ENCODE assay signal across 15 cellular contexts in the genomic region with DNA sequence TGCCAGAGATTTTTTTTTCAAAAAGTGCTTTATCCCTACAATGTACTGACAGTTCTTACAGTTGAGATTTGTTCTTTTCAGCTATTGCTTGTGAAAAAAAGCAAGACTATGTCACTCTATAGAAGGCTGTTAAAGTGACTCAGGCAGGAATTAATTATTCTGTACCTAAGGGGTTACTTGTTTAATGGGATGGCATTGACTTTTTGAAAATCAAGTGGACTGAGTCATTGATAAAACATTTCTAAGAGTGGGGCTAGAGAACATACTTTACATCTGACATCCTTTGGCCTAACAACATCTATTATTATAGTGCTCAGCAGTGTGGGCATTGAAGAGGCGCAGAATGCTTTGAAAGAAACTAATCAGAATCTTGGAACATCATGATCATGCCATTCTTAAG.
DNase-seq lines count a peak whose midpoint lies in the region; ATAC-seq, FAIRE-seq and TF ChIP-seq lines count a peak whose summit lies in the region.
"Had no signal": no experiment of that assay in that cellular context is flagged by ENCODE, and none has a peak within 500 bp of the region (broad histone marks: within the 10 kb centered on the region; RNA-seq: fewer than 3 reads in every experiment).

No MANE protein-coding gene starts in this region.

- no peak for ATAC-seq in GM21367 (IDR thresholded peaks at IDR 0.05; ENCODE audit: unreplicated experiment)
- ATAC-seq: effector memory CD8-positive, alpha-beta T cell; GM23338 had no signal

- H3K4me1 ChIP-seq in ACC112 (ENCODE audit: control insufficient read depth, insufficient read depth, low read length, unreplicated experiment), result peaks cover 34% of the 10 kb centered on the region
- H3K4me1 ChIP-seq: upper lobe of left lung had no signal

- no peak for FAIRE-seq in H54 (lab: Jason Lieb, UNC)
- FAIRE-seq: small intestine had no signal

- peak overlapping the region; percentile 72 for H3K27ac ChIP-seq in ACC112 (ENCODE audit: low read depth, low read length)
- H3K27ac ChIP-seq: C4-2B had no signal

- no peak for TF ChIP-seq CTCF in astrocyte of the cerebellum (IDR thresholded peaks at IDR 0.05; ENCODE audit: low read depth, low read length, missing control alignments)

- TF ChIP-seq POLR2A in H54 (IDR thresholded peaks at IDR 0.05; ENCODE audit: low read depth, low read length), result no peak

- DNase-seq in H54 (ENCODE audit: insufficient read length, low spot score) (peak; percentile 12), astrocyte of the cerebellum (ENCODE audit: low read depth) (peak; percentile 31), iris pigment epithelial cell (ENCODE audit: low read depth) (peak; percentile 73), NCI-H1048 (lab: John Stamatoyannopoulos, UW) (no peak), NCI-H1694 (lab: John Stamatoyannopoulos, UW) (no peak), NCI-H82 (lab: John Stamatoyannopoulos, UW) (no peak)
- DNase-seq: activated CD4-positive, alpha-beta memory T cell treated with anti-CD3 and anti-CD28 coated beads, Interleukin-2, amount 10 ng/mL, durations not matched to agents 7 days and 5 days; effector memory CD8-positive, alpha-beta T cell; NCI-H1930; small intestine; upper lobe of left lung had no signal

- in situ Hi-C loops in astrocyte of the cerebellum (cut with HindIII; ENCODE audit: low sequenced_read_pairs), result no loop called here

- H3K36me3 ChIP-seq in ACC112 (ENCODE audit: insufficient read depth, low read length), result peaks cover 40% of the 10 kb centered on the region

- H3K79me2 ChIP-seq in ACC112 (ENCODE audit: control insufficient read depth, insufficient read depth, low read length, unreplicated experiment), result no peaks in the 10 kb centered on the region

- H3K4me3 ChIP-seq in ACC112 (ENCODE audit: low read depth, low read length) (no peak overlapping the region), astrocyte of the cerebellum (ENCODE audit: low read depth, low read length) (no peak overlapping the region)
- H3K4me3 ChIP-seq: GM23338, upper lobe of left lung had no signal

- H2AFZ ChIP-seq in ACC112 (ENCODE audit: low read length, unreplicated experiment), result no peak overlapping the region
- H2AFZ ChIP-seq: GM23338 had no signal

- H3K27me3 ChIP-seq in ACC112 (ENCODE audit: insufficient read depth, low read length), result no peaks in the 10 kb centered on the region
- H3K27me3 ChIP-seq: upper lobe of left lung had no signal

Comparison
In these comparisons a context has a peak if more than half of its experiments do, and no peak if none do; other contexts are left out.
1. DNase-seq: peak in H54 (single experiment), astrocyte of the cerebellum (single experiment) and iris pigment epithelial cell (single experiment); none in NCI-H1048 (single experiment), NCI-H1694 (single experiment) and NCI-H82 (single experiment).